ENCODE assay signal across 1 cellular context in genomic region chr20:34874094-34874654, GRCh38.
TF ChIP-seq lines count a peak whose summit lies in the region.

No MANE protein-coding gene starts in this region.

TF ChIP-seq in HepG2, 621 proteins besides CTCF, POLR2A, EP300 and RAD21 (continued from another document):
- TF ChIP-seq ZNF878 (CRISPR knock-in tag; IDR thresholded peaks at IDR 0.05) (no peak), HDAC6 (IDR thresholded peaks at IDR 0.05; ENCODE audit: low read depth, low read length) (no peak), ZNF652 (CRISPR knock-in tag; IDR thresholded peaks at IDR 0.05; ENCODE audit: borderline replicate concordance, low read depth) (no peak), ARNTL (CRISPR knock-in tag; IDR thresholded peaks at IDR 0.05) (0 out of 2 replicates have a peak, but pooled peaks have one; percentile 31), ZNF619 (CRISPR knock-in tag; IDR thresholded peaks at IDR 0.05) (peak; percentile 24; the same call in 1 of the 2 replicates), ZSCAN20 (CRISPR knock-in tag; IDR thresholded peaks at IDR 0.05; ENCODE audit: borderline replicate concordance) (no peak), GRHL1 (CRISPR knock-in tag; conservative IDR thresholded peaks at IDR 0.05) (no peak), ZNF550 (CRISPR knock-in tag; IDR thresholded peaks at IDR 0.05; ENCODE audit: borderline replicate concordance) (peak; percentile 65; the same call in 1 of the 2 replicates), ZNF710 (CRISPR knock-in tag; IDR thresholded peaks at IDR 0.05; ENCODE audit: borderline replicate concordance) (no peak), ZNF691 (CRISPR knock-in tag; IDR thresholded peaks at IDR 0.05; ENCODE audit: borderline replicate concordance, low read depth) (no peak; the same call in 1 of the 2 replicates), ZNF329 (CRISPR knock-in tag; IDR thresholded peaks at IDR 0.05; ENCODE audit: low read depth) (no peak), WIZ (CRISPR knock-in tag; IDR thresholded peaks at IDR 0.05) (no peak), ZNF768 (CRISPR knock-in tag; IDR thresholded peaks at IDR 0.05) (no peak), MED13 (CRISPR knock-in tag; IDR thresholded peaks at IDR 0.05) (no peak), FUBP1 (CRISPR knock-in tag; IDR thresholded peaks at IDR 0.05; ENCODE audit: borderline replicate concordance) (peak; percentile 85; the same call in 1 of the 2 replicates), ZSCAN9 (CRISPR knock-in tag; IDR thresholded peaks at IDR 0.05; ENCODE audit: borderline replicate concordance) (peak; percentile 51; the same call in 1 of the 2 replicates), FOSL1 (CRISPR knock-in tag; IDR thresholded peaks at IDR 0.05; ENCODE audit: borderline replicate concordance) (no peak), NFAT5 (CRISPR knock-in tag; IDR thresholded peaks at IDR 0.05) (peak; percentile 49; the same call in 1 of the 2 replicates), PAWR (CRISPR knock-in tag; IDR thresholded peaks at IDR 0.05; ENCODE audit: borderline replicate concordance) (no peak), ZNF414 (CRISPR knock-in tag; IDR thresholded peaks at IDR 0.05) (peak; percentile 7; the same call in 1 of the 2 replicates), ZNF629 (CRISPR knock-in tag; conservative IDR thresholded peaks at IDR 0.05) (no peak), ZNF34 (CRISPR knock-in tag; IDR thresholded peaks at IDR 0.05; ENCODE audit: borderline replicate concordance) (no peak), POGZ (CRISPR knock-in tag; IDR thresholded peaks at IDR 0.05) (no peak), PAXIP1 (CRISPR knock-in tag; conservative IDR thresholded peaks at IDR 0.05) (no peak), ZNF792 (CRISPR knock-in tag; IDR thresholded peaks at IDR 0.05) (no peak), ZNF841 (CRISPR knock-in tag; IDR thresholded peaks at IDR 0.05; ENCODE audit: borderline replicate concordance) (no peak), NFYC (CRISPR knock-in tag; IDR thresholded peaks at IDR 0.05) (peak; percentile 8; the same call in 1 of the 2 replicates), KLF13 (CRISPR knock-in tag; IDR thresholded peaks at IDR 0.05) (peak; percentile 53; the same call in 1 of the 2 replicates), SP2 (CRISPR knock-in tag; IDR thresholded peaks at IDR 0.05) (no peak)
